In genomic region chr13:38950987-38951386, GRCh38 we compare ENCODE assay signal across 30 cellular contexts. TPM values are rescaled to one million over a fixed set of nuclear protein-coding genes. Genes with fewer than 3 reads are reported as not detected.
"Had no signal": no experiment of that assay in that cellular context is flagged by ENCODE, and none has a peak within 500 bp of the region (broad histone marks: within the 10 kb centered on the region; RNA-seq: fewer than 3 reads in every experiment).

No MANE protein-coding gene starts in this region.

- DNase-seq: activated CD4-positive, alpha-beta T cell treated with anti-CD3 and anti-CD28 coated beads for 4 hours; activated CD4-positive, CD25-positive, alpha-beta regulatory T cell; activated gamma-delta T cell; activated naive CD4-positive, alpha-beta T cell treated with anti-CD3 and anti-CD28 coated beads, Interleukin-2, amount 50 U/mL, for 16 hours; anterior cingulate cortex; effector CD4-positive, alpha-beta T cell; islet precursor cell; left ventricle myocardium superior; naive B cell; nephron progenitor cell; retina; stimulated activated CD4-positive, alpha-beta T cell treated with anti-CD3 and anti-CD28 coated beads, Interleukin-4, amount 100 ng/mL, for 24 hours; tibial artery; upper lobe of right lung had no signal

- H3K4me1 Mint-ChIP-seq: naive B cell; nephron progenitor cell; stimulated activated effector memory CD8-positive, alpha-beta T cell treated with anti-CD3 and anti-CD28 coated beads, Interleukin-12 subunit alpha, Interleukin-12 subunit beta, amount 100 ng/mL, for 72 hours had no signal

- H3K27ac ChIP-seq: epithelial cell of prostate, gastroesophageal sphincter, hepatocyte, neutrophil, ovary, skin epidermis, suprapubic skin, tibial artery, upper lobe of right lung had no signal

- H3K36me3 ChIP-seq: gastroesophageal sphincter, neutrophil, ovary, suprapubic skin, tibial artery, upper lobe of right lung had no signal

- H3K9me3 Mint-ChIP-seq: nephron progenitor cell; stimulated activated effector memory CD8-positive, alpha-beta T cell treated with anti-CD3 and anti-CD28 coated beads, Interleukin-12 subunit alpha, Interleukin-12 subunit beta, amount 100 ng/mL, for 72 hours had no signal

- ATAC-seq: gastroesophageal sphincter; left ventricle myocardium superior; sciatic nerve; stimulated activated effector memory CD8-positive, alpha-beta T cell treated with anti-CD3 and anti-CD28 coated beads, Interleukin-12 subunit alpha, Interleukin-12 subunit beta, amount 100 ng/mL, for 72 hours; upper lobe of right lung had no signal

- H3K27ac Mint-ChIP-seq: naive B cell; nephron progenitor cell; progenitor cell of endocrine pancreas; stimulated activated effector memory CD8-positive, alpha-beta T cell treated with anti-CD3 and anti-CD28 coated beads, Interleukin-12 subunit alpha, Interleukin-12 subunit beta, amount 100 ng/mL, for 72 hours had no signal

- H3K36me3 Mint-ChIP-seq: naive B cell; stimulated activated effector memory CD8-positive, alpha-beta T cell treated with anti-CD3 and anti-CD28 coated beads, Interleukin-12 subunit alpha, Interleukin-12 subunit beta, amount 100 ng/mL, for 72 hours had no signal

- H3K4me1 ChIP-seq: suprapubic skin, tibial artery, upper lobe of right lung had no signal

- FAIRE-seq: bronchial epithelial cell, colon had no signal

- H3K4me3 Mint-ChIP-seq: naive B cell; nephron progenitor cell; stimulated activated effector memory CD8-positive, alpha-beta T cell treated with anti-CD3 and anti-CD28 coated beads, Interleukin-12 subunit alpha, Interleukin-12 subunit beta, amount 100 ng/mL, for 72 hours had no signal

- H3K27me3 ChIP-seq: gastroesophageal sphincter, hepatocyte, neutrophil, ovary, suprapubic skin, tibial artery, upper lobe of right lung had no signal

- H3K9me3 ChIP-seq: gastroesophageal sphincter, neutrophil, ovary, suprapubic skin, tibial artery, upper lobe of right lung had no signal

- H3K4me3 ChIP-seq: gastroesophageal sphincter, hepatocyte, ovary, skin epidermis, suprapubic skin, tibial artery, upper lobe of right lung had no signal

- H3K27me3 Mint-ChIP-seq: progenitor cell of endocrine pancreas had no signal

RNA-seq across cellular contexts. Expression of gene STOML3, which starts 39.6 kb away (rescaled TPM):
- total RNA-seq: bronchial epithelial cell; dermis blood vessel endothelial cell; gastroesophageal sphincter; hepatocyte; left ventricle myocardium superior; lung microvascular endothelial cell; progenitor cell of endocrine pancreas; sciatic nerve; suprapubic skin; T-helper 1 cell treated with Interleukin-12 subunit alpha and Interleukin-12 subunit beta and Interleukin-4 antibody, amounts not matched to agents 30 ng/mL and 1 ng/mL, for 36 hours; upper lobe of right lung had no signal
- polyA plus RNA-seq: adipose tissue, hepatocyte, ovary had no signal
